ENCODE assay signal across 14 cellular contexts in genomic region chr6:43877463-43878126, GRCh38.
"Had no signal": no experiment of that assay in that cellular context is flagged by ENCODE, and none has a peak within 500 bp of the region (broad histone marks: within the 10 kb centered on the region; RNA-seq: fewer than 3 reads in every experiment).

No MANE protein-coding gene starts in this region.

- H3K4me3 ChIP-seq: heart left ventricle, left lung, testis had no signal

- H3K4me3 Mint-ChIP-seq: activated naive CD8-positive, alpha-beta T cell treated with anti-CD3 and anti-CD28 coated beads, Interleukin-2, amount 10 ng/mL, durations not matched to agents 7 days and 5 days; memory B cell; natural killer cell; stimulated activated naive CD8-positive, alpha-beta T cell treated with anti-CD3 and anti-CD28 coated beads, Interleukin-15, amount 100 ng/mL, for 72 hours; T-helper 17 cell had no signal

- H3K9me3 Mint-ChIP-seq: activated naive CD8-positive, alpha-beta T cell treated with anti-CD3 and anti-CD28 coated beads, Interleukin-2, amount 10 ng/mL, durations not matched to agents 7 days and 5 days; memory B cell; natural killer cell; stimulated activated naive CD8-positive, alpha-beta T cell treated with anti-CD3 and anti-CD28 coated beads, Interleukin-15, amount 100 ng/mL, for 72 hours had no signal

- H3K9me3 ChIP-seq: heart left ventricle, left lung, testis had no signal

- DNase-seq: activated CD4-positive, alpha-beta T cell treated with anti-CD3 and anti-CD28 coated beads for 48 hours; activated naive CD8-positive, alpha-beta T cell treated with anti-CD3 and anti-CD28 coated beads, Interleukin-2, amount 10 ng/mL, durations not matched to agents 7 days and 5 days; brain microvascular endothelial cell; cortex of kidney; effector CD8-positive, alpha-beta T cell; foreskin melanocyte; natural killer cell; stimulated activated CD4-positive, alpha-beta T cell treated with anti-CD3 and anti-CD28 coated beads, Interleukin-1b, Interleukin-23, amount 100 ng/mL, for 48 hours; stimulated activated naive CD8-positive, alpha-beta T cell treated with anti-CD3 and anti-CD28 coated beads, Interleukin-15, amount 100 ng/mL, for 72 hours; T-helper 17 cell; testis had no signal

- H3K27me3 Mint-ChIP-seq: activated naive CD8-positive, alpha-beta T cell treated with anti-CD3 and anti-CD28 coated beads, Interleukin-2, amount 10 ng/mL, durations not matched to agents 7 days and 5 days; stimulated activated naive CD8-positive, alpha-beta T cell treated with anti-CD3 and anti-CD28 coated beads, Interleukin-15, amount 100 ng/mL, for 72 hours had no signal

- H3K36me3 ChIP-seq: brain microvascular endothelial cell, heart left ventricle, left lung had no signal

- H3K27me3 ChIP-seq: brain microvascular endothelial cell, heart left ventricle, left lung, testis had no signal

- H3K36me3 Mint-ChIP-seq: activated naive CD8-positive, alpha-beta T cell treated with anti-CD3 and anti-CD28 coated beads, Interleukin-2, amount 10 ng/mL, durations not matched to agents 7 days and 5 days; memory B cell; natural killer cell had no signal

- H3K27ac ChIP-seq: brain microvascular endothelial cell, heart left ventricle, left lung, testis had no signal

- H3K27ac Mint-ChIP-seq: activated naive CD8-positive, alpha-beta T cell treated with anti-CD3 and anti-CD28 coated beads, Interleukin-2, amount 10 ng/mL, durations not matched to agents 7 days and 5 days; memory B cell; natural killer cell; stimulated activated naive CD8-positive, alpha-beta T cell treated with anti-CD3 and anti-CD28 coated beads, Interleukin-15, amount 100 ng/mL, for 72 hours; T-helper 17 cell had no signal

- H3K4me1 Mint-ChIP-seq: activated naive CD8-positive, alpha-beta T cell treated with anti-CD3 and anti-CD28 coated beads, Interleukin-2, amount 10 ng/mL, durations not matched to agents 7 days and 5 days; memory B cell; natural killer cell; stimulated activated naive CD8-positive, alpha-beta T cell treated with anti-CD3 and anti-CD28 coated beads, Interleukin-15, amount 100 ng/mL, for 72 hours had no signal

- H3K4me1 ChIP-seq: left lung, testis had no signal

- ATAC-seq: heart left ventricle, left lung, natural killer cell, T-helper 17 cell had no signal
